In the genomic region with DNA sequence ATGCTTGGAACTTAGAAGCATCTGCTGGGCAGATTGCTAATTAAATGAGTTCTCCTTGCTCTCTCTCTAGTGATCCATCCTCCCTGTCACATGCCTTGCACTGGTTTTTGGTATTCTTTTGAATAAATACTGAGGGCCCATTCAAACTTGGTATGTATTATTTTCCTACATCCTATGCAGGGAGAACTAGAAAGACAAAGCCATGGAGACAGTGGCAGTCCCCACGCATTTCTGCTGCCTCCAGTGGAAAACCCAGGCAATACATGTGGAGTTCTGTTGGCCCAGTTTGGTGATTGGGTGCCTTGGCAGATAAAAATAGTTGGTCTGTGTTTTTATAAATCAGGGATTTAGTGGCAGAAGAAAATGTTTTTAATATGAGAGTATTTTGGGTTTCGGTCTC, we compare ENCODE assay signal across 12 cellular contexts.
A peak's percentile ranks its signal among the peaks of the same experiment; 100 is the strongest.
DNase-seq lines count a peak whose midpoint lies in the region; ATAC-seq and TF ChIP-seq lines count a peak whose summit lies in the region.
"Had no signal": no experiment of that assay in that cellular context is flagged by ENCODE, and none has a peak within 500 bp of the region (broad histone marks: within the 10 kb centered on the region; RNA-seq: fewer than 3 reads in every experiment).

No MANE protein-coding gene starts in this region.

- H3K4me3 ChIP-seq in left ventricle myocardium inferior: no peak overlapping the region
- H3K4me3 ChIP-seq in fibroblast of villous mesenchyme (ENCODE audit: low read depth, low read length): no peak overlapping the region
- H3K4me3 ChIP-seq in effector memory CD4-positive, alpha-beta T cell (ENCODE audit: insufficient read depth, low read depth, low read length, poor library complexity, severe bottlenecking): no peak overlapping the region
- H3K4me3 ChIP-seq: sigmoid colon, transverse colon had no signal

- DNase-seq in left ventricle myocardium inferior (no peak), left ventricle myocardium superior (no peak), RWPE1 (ENCODE audit: low spot score) (no peak), fibroblast of villous mesenchyme (ENCODE audit: low read depth) (no peak), cerebellum (ENCODE audit: low spot score) (no peak)
- no peak for DNase-seq in effector memory CD4-positive, alpha-beta T cell
- DNase-seq: activated CD4-positive, alpha-beta T cell treated with anti-CD3 and anti-CD28 coated beads, Interleukin-2, amount 10 ng/mL, durations not matched to agents 24 days and 14 days; hippocampal formation; sigmoid colon; transverse colon had no signal

- peaks cover 7% of the 10 kb centered on the region for H3K9me3 ChIP-seq in left ventricle myocardium inferior (replicated peaks)
- no peaks in the 10 kb centered on the region for H3K9me3 ChIP-seq in effector memory CD4-positive, alpha-beta T cell (ENCODE audit: control insufficient read depth, low read length)
- H3K9me3 ChIP-seq: transverse colon had no signal

- TF ChIP-seq CTCF in left ventricle myocardium inferior (IDR thresholded peaks at IDR 0.05; ENCODE audit: borderline replicate concordance): peak; percentile 40
- peak; percentile 17; the same call in 1 of the 2 replicates for TF ChIP-seq CTCF in RWPE1 (conservative IDR thresholded peaks at IDR 0.05; ENCODE audit: low read depth)
- peak; percentile 21 for TF ChIP-seq CTCF in fibroblast of villous mesenchyme (IDR thresholded peaks at IDR 0.05; ENCODE audit: insufficient read depth, low read depth, low read length)

- peaks cover 22% of the 10 kb centered on the region for H3K4me1 ChIP-seq in left ventricle myocardium inferior
- no peaks in the 10 kb centered on the region for H3K4me1 ChIP-seq in effector memory CD4-positive, alpha-beta T cell (ENCODE audit: control insufficient read depth, insufficient read depth, low read length, poor library complexity, severe bottlenecking)

- no peak for ATAC-seq in left ventricle myocardium superior
- ATAC-seq in esophagus mucosa: no peak
- no peak for ATAC-seq in activated CD4-positive, CD25-positive, alpha-beta regulatory T cell treated with anti-CD3 and anti-CD28 coated beads, Interleukin-2, amount 50 U/mL, for 24 hours

- H3K36me3 ChIP-seq in left ventricle myocardium inferior: peaks cover 26% of the 10 kb centered on the region
- peaks cover 13% of the 10 kb centered on the region for H3K36me3 ChIP-seq in effector memory CD4-positive, alpha-beta T cell (ENCODE audit: control insufficient read depth, insufficient read depth, low read length)

- no peaks in the 10 kb centered on the region for H3K27me3 ChIP-seq in left ventricle myocardium inferior (ENCODE audit: low read depth)
- H3K27me3 ChIP-seq in effector memory CD4-positive, alpha-beta T cell (replicated peaks; ENCODE audit: control insufficient read depth, insufficient read depth, low read length, poor library complexity, severe bottlenecking): no peaks in the 10 kb centered on the region
- H3K27me3 ChIP-seq: sigmoid colon, transverse colon had no signal

- intact Hi-C loops in left ventricle myocardium inferior (cut with micrococcal nuclease) (no loop called here), left ventricle myocardium superior (cut with micrococcal nuclease) (no loop called here)

- POLR2A ChIA-PET in RWPE1 (lab: Yijun Ruan, JAX; ENCODE audit: low non-redundant PET): no interaction called here

- no peak overlapping the region for H3K27ac ChIP-seq in left ventricle myocardium inferior (replicated peaks)
- H3K27ac ChIP-seq in RWPE1: no peak overlapping the region
- H3K27ac ChIP-seq in effector memory CD4-positive, alpha-beta T cell (ENCODE audit: insufficient read depth, low read length, poor library complexity, severe bottlenecking): no peak overlapping the region
- H3K27ac ChIP-seq: sigmoid colon, transverse colon had no signal

- CTCF ChIA-PET in RWPE1 (lab: Yijun Ruan, JAX): no interaction called here
